In the genomic region with DNA sequence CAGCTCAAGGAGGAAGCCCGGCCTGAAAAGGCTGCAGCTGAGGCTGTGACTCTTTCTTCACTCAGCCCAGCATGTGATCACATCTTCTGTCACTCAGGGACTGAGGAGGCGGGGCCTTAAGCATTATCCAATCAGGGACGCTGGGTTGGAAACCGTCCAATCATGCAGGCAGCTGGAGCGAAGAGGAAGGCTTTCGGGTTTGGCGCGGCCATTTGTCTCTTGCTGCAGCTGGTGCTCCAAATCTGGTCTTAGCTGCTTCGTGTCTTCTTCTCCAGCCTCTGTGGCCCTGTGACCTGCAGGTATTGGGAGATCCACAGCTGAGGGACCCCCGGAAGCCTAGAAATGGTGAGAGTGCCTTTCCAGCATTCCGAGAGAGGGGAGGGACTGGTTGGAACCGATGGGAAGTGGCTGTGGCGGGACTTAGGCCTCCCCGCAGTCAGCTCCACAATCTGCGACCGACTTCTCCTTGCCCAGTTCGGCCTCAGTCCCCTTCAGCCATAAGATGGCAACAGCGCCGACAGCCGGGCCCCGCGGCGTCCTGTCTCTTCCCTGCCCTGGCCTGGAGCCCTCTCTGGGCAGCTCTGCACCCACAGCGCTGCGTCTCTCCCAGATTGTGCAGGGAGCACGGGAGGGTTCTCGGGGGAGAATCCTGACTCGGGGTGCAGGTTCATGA, we compare ENCODE assay signal across 9 cellular contexts. TPM values are rescaled to one million over a fixed set of nuclear protein-coding genes. Genes with fewer than 3 reads are reported as not detected.
A peak's percentile ranks its signal among the peaks of the same experiment; 100 is the strongest.
DNase-seq lines count a peak whose midpoint lies in the region; ATAC-seq, FAIRE-seq and TF ChIP-seq lines count a peak whose summit lies in the region.
"Had no signal": no experiment of that assay in that cellular context is flagged by ENCODE, and none has a peak within 500 bp of the region (broad histone marks: within the 10 kb centered on the region; RNA-seq: fewer than 3 reads in every experiment).

A gene (plus strand): TSS at position 210 of the 673 bp plus-strand sequence. CDS start 133 bp downstream, at position 343.

- no peaks in the 10 kb centered on the region for H3K27me3 ChIP-seq in HUES48 (ENCODE audit: control insufficient read depth, insufficient read depth, low read length)

- intact Hi-C loops in kidney (cut with DNase I) = no loop called here

- no peak for FAIRE-seq in kidney (lab: Jason Lieb, UNC)

- H3K4me1 ChIP-seq in HUES48 (ENCODE audit: control insufficient read depth, insufficient read depth, low read length) (peaks cover 34% of the 10 kb centered on the region), kidney (ENCODE audit: control insufficient read depth in 1 of 2, insufficient read depth in 1 of 2, low read depth in 1 of 2, low read length in 2 of 2) (peaks cover 0 to 2% of the 10 kb centered on the region in 2 donors)

- H3K4me3 ChIP-seq in HUES48 (ENCODE audit: low read depth, low read length) (peak within 1 kb of the TSS; percentile 96), kidney (ENCODE audit: low read length in 2 of 2) (peak within 1 kb of the TSS; percentile 74 to 83)

- DNase-seq in CD1c-positive myeloid dendritic cell (ENCODE audit: extremely low spot score) (peak; percentile 85), cerebellum (ENCODE audit: low spot score) (peak; percentile 87), kidney (peak; percentile 97)
- peak; percentile 72 for DNase-seq in stimulated activated CD4-positive, alpha-beta T cell treated with anti-CD3 and anti-CD28 coated beads, Interleukin-12 subunit alpha, Interleukin-12 subunit beta, amount 100 ng/mL, for 4 hours

- ATAC-seq in GM19467 (IDR thresholded peaks at IDR 0.05; ENCODE audit: unreplicated experiment) (peak; percentile 79), GM19324 (IDR thresholded peaks at IDR 0.05; ENCODE audit: low FRiP score, unreplicated experiment) (no peak)
- peak; percentile 99 to 100 for ATAC-seq in activated CD4-positive, CD25-positive, alpha-beta regulatory T cell treated with anti-CD3 and anti-CD28 coated beads, Interleukin-2, amount 50 U/mL, for 24 hours

- H3K9me3 ChIP-seq in HUES48 (ENCODE audit: control insufficient read depth, insufficient read depth, low read length) (no peaks in the 10 kb centered on the region), kidney (ENCODE audit: control insufficient read depth in 1 of 2, low read length in 2 of 2) (no peaks in the 10 kb centered on the region)

- H3K36me3 ChIP-seq in HUES48 (ENCODE audit: control insufficient read depth, insufficient read depth, low read length) = peaks cover 16% of the 10 kb centered on the region
- H3K36me3 ChIP-seq in kidney (ENCODE audit: control insufficient read depth in 1 of 2, insufficient read depth in 2 of 2, low read length in 2 of 2) = no peaks in the 10 kb centered on the region

- peak within 1 kb of the TSS; percentile 92 for H3K9ac ChIP-seq in HUES48 (ENCODE audit: low read depth, low read length)
- H3K9ac ChIP-seq in kidney (ENCODE audit: low read length in 2 of 2) = peak within 1 kb of the TSS; percentile 10 to 37

- H3K27ac ChIP-seq in HUES48 (ENCODE audit: low read depth, low read length) (peak within 1 kb of the TSS; percentile 95), kidney (ENCODE audit: low read depth in 2 of 2, low read length in 2 of 2) (no peak within 1 kb of the TSS)

- TF ChIP-seq CTCF in kidney (IDR thresholded peaks at IDR 0.05; ENCODE audit: borderline replicate concordance, extremely low read depth, insufficient read depth) = no peak

RNA-seq across cellular contexts. Expression of the gene that starts here (rescaled TPM):
- total RNA-seq in cerebellum (7.3 TPM), kidney (4.7 TPM)
- polyA plus RNA-seq in kidney (ENCODE audit: insufficient read depth, low read depth, low replicate concordance) = 2.3 TPM
- total RNA-seq: NCI-H460 had no signal
